Comparison of ENCODE assay signal across 9 cellular contexts in the genomic region with DNA sequence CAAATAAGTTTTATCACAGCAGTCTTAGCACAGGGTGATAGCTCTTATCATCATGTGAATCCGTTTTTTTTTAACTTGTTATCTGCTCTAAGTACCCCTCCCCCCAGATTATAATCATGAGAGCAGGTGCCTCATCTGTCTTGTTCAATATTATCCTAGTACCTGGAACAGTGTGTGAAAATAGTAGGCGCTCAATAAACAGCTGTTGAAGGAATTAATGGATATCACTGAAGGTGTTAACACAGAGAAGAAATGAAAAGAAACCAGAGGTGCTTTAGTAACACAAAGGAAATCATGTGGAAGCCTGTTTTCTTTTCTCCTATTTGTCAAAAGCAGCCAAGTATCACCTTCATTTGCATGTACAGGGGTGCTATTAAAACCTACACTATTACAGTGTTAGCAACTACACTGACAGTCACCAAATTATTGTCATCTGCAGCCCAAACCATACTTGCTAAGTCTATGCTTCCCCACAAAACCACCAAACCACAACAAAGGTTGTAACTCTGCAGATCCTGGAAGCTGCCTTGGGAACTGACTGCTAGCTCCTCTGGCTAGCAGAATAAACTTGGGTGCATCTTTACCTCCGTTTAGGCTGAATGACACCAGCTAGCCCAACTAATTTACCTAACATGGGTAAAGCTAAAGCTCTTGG. TPM values are rescaled to one million over a fixed set of nuclear protein-coding genes. Genes with fewer than 3 reads are reported as not detected.
DNase-seq lines count a peak whose midpoint lies in the region; ATAC-seq, FAIRE-seq and TF ChIP-seq lines count a peak whose summit lies in the region.
"Had no signal": no experiment of that assay in that cellular context is flagged by ENCODE, and none has a peak within 500 bp of the region (broad histone marks: within the 10 kb centered on the region; RNA-seq: fewer than 3 reads in every experiment).

No MANE protein-coding gene starts in this region.

- no peaks in the 10 kb centered on the region for H3K27me3 Mint-ChIP-seq in activated CD4-positive, alpha-beta T cell treated with anti-CD3 and anti-CD28 coated beads, Interleukin-2, amount 10 ng/mL, durations not matched to agents 24 days and 14 days
- peaks cover 7 to 12% (median 11%) of the 10 kb centered on the region in 3 donors for H3K27me3 Mint-ChIP-seq in immature natural killer cell (ENCODE audit: low read depth in 3 of 3)

- no peak overlapping the region for H3K14ac ChIP-seq in neuronal stem cell (ENCODE audit: low read length)

- H3K9me3 Mint-ChIP-seq in activated CD4-positive, alpha-beta T cell treated with anti-CD3 and anti-CD28 coated beads, Interleukin-2, amount 10 ng/mL, durations not matched to agents 24 days and 14 days: no peaks in the 10 kb centered on the region
- H3K9me3 Mint-ChIP-seq in immature natural killer cell: no peaks in the 10 kb centered on the region

- ATAC-seq in DND-41 (ENCODE audit: insufficient read depth, low read depth) (peak; percentile 84), HG03460 (IDR thresholded peaks at IDR 0.05; ENCODE audit: unreplicated experiment) (peak; percentile 18), HG02840 (IDR thresholded peaks at IDR 0.05; ENCODE audit: low FRiP score, unreplicated experiment) (no peak)

- no peak overlapping the region for H2AK5ac ChIP-seq in neuronal stem cell (ENCODE audit: low read depth, low read length)

- TF ChIP-seq CTCF in DND-41 (IDR thresholded peaks at IDR 0.05; ENCODE audit: borderline replicate concordance, extremely low read depth, low read length, poor library complexity, severe bottlenecking): no peak
- TF ChIP-seq CTCF in hepatocyte (IDR thresholded peaks at IDR 0.05; ENCODE audit: poor library complexity): no peak
- TF ChIP-seq CTCF in kidney (IDR thresholded peaks at IDR 0.05; ENCODE audit: borderline replicate concordance, extremely low read depth, insufficient read depth): no peak

- no peak overlapping the region for H3K23ac ChIP-seq in neuronal stem cell (ENCODE audit: low read depth, low read length, poor library complexity)

- H3K4me2 ChIP-seq in DND-41 (ENCODE audit: insufficient read depth, low read length) (peak overlapping the region; percentile 50), hepatocyte (no peak overlapping the region), neuronal stem cell (ENCODE audit: insufficient read depth, low read length, poor library complexity, severe bottlenecking) (no peak overlapping the region)

- no peak for FAIRE-seq in kidney (lab: Jason Lieb, UNC)

- H3K9ac ChIP-seq in DND-41 (ENCODE audit: low read depth, low read length) (peak overlapping the region; percentile 6; the same call in 1 of the 2 replicates), neuronal stem cell (ENCODE audit: low read depth, low read length, poor library complexity) (no peak overlapping the region), kidney (ENCODE audit: low read length in 2 of 2) (no peak overlapping the region)
- H3K9ac ChIP-seq: parathyroid adenoma had no signal

- no peaks in the 10 kb centered on the region for H3K9me2 ChIP-seq in hepatocyte (replicated peaks; ENCODE audit: insufficient read depth)

- peaks cover 57% of the 10 kb centered on the region for H3K4me1 Mint-ChIP-seq in activated CD4-positive, alpha-beta T cell treated with anti-CD3 and anti-CD28 coated beads, Interleukin-2, amount 10 ng/mL, durations not matched to agents 24 days and 14 days
- peaks cover 51 to 58% of the 10 kb centered on the region in 2 donors for H3K4me1 Mint-ChIP-seq in immature natural killer cell

- H3K27ac ChIP-seq in DND-41 (ENCODE audit: low read length): no peak overlapping the region
- no peak overlapping the region for H3K27ac ChIP-seq in hepatocyte
- H3K27ac ChIP-seq in neuronal stem cell (replicated peaks; ENCODE audit: low read length): no peak overlapping the region
- no peak overlapping the region for H3K27ac ChIP-seq in kidney (ENCODE audit: low read depth in 2 of 2, low read length in 2 of 2)
- H3K27ac ChIP-seq: parathyroid adenoma had no signal

- no peak overlapping the region for H2BK5ac ChIP-seq in neuronal stem cell (ENCODE audit: low read length)

- H3K27ac Mint-ChIP-seq in activated CD4-positive, alpha-beta T cell treated with anti-CD3 and anti-CD28 coated beads, Interleukin-2, amount 10 ng/mL, durations not matched to agents 24 days and 14 days: peak overlapping the region; percentile 22
- peak overlapping the region; percentile 80 to 99 (median 90) for H3K27ac Mint-ChIP-seq in immature natural killer cell

- peak overlapping the region; percentile 67 for H3K4me3 Mint-ChIP-seq in activated CD4-positive, alpha-beta T cell treated with anti-CD3 and anti-CD28 coated beads, Interleukin-2, amount 10 ng/mL, durations not matched to agents 24 days and 14 days
- H3K4me3 Mint-ChIP-seq in immature natural killer cell: peak overlapping the region; percentile 2 to 58 (median 21)

- H2BK120ac ChIP-seq in neuronal stem cell (ENCODE audit: low read depth, low read length): no peak overlapping the region

- H4K91ac ChIP-seq in neuronal stem cell (ENCODE audit: low read depth, low read length, poor library complexity): no peak overlapping the region

- H3K4me3 ChIP-seq in DND-41 (ENCODE audit: low read depth in 1 of 2, low read length in 2 of 2) (0 out of 4 replicates have a peak overlapping the region, but pooled peaks of 1 of the 2 experiments have one; percentile 13), hepatocyte (no peak overlapping the region), neuronal stem cell (ENCODE audit: low read length in 2 of 2) (no peak overlapping the region), kidney (ENCODE audit: low read length in 2 of 2) (peak overlapping the region in 1 of 2 donors; percentile 27)

- H3K4ac ChIP-seq in neuronal stem cell (ENCODE audit: low read length): no peak overlapping the region

- intact Hi-C loops in activated CD4-positive, alpha-beta T cell treated with anti-CD3 and anti-CD28 coated beads, Interleukin-2, amount 10 ng/mL, durations not matched to agents 24 days and 14 days (cut with micrococcal nuclease): loop anchor here (2.0 to 10.0 kb wide), 4 partner anchors 229 to 1691 kb away; a partner anchor contains a TSS
- intact Hi-C loops in kidney (cut with DNase I): no loop called here

- no peaks in the 10 kb centered on the region for H3K79me1 ChIP-seq in neuronal stem cell (ENCODE audit: low read depth, low read length)

- WGBS in hepatocyte (ENCODE audit: low lambda C conversion rate, missing lambda C conversion rate): 69% methylated on average over 3 of the region's 3 CpGs
- no CpG with 5 or more reads among the region's 3 CpGs for WGBS in neuronal stem cell (ENCODE audit: extremely low coverage in 2 of 2, insufficient read length in 2 of 2, insufficient replicate concordance in 1 of 2), 2 donors

- no peak overlapping the region for H2AFZ ChIP-seq in DND-41 (ENCODE audit: low read depth, low read length)
- no peak overlapping the region for H2AFZ ChIP-seq in hepatocyte
- no peak overlapping the region for H2AFZ ChIP-seq in neuronal stem cell (ENCODE audit: low read length)
- H2AFZ ChIP-seq: parathyroid adenoma had no signal

- H3K18ac ChIP-seq in neuronal stem cell (ENCODE audit: low read length): no peak overlapping the region

- H4K20me1 ChIP-seq in DND-41 (ENCODE audit: insufficient read depth, low read length) (peaks cover 32% of the 10 kb centered on the region), hepatocyte (ENCODE audit: insufficient read depth, poor library complexity, severe bottlenecking) (peaks cover 10% of the 10 kb centered on the region)

- H3K36me3 Mint-ChIP-seq in activated CD4-positive, alpha-beta T cell treated with anti-CD3 and anti-CD28 coated beads, Interleukin-2, amount 10 ng/mL, durations not matched to agents 24 days and 14 days (ENCODE audit: low read depth): peaks cover 34% of the 10 kb centered on the region
- peaks cover 11 to 23% (median 17%) of the 10 kb centered on the region in 3 donors for H3K36me3 Mint-ChIP-seq in immature natural killer cell

- DNase-seq in DND-41 (peak; percentile 83), immature natural killer cell (peak; percentile 58 to 61 (median 59)), hepatocyte (ENCODE audit: low spot score) (no peak), neuronal stem cell (ENCODE audit: low spot score) (no peak), kidney (no peak)
- peak; percentile 94 for DNase-seq in activated CD4-positive, alpha-beta T cell treated with anti-CD3 and anti-CD28 coated beads, Interleukin-2, amount 10 ng/mL, durations not matched to agents 24 days and 14 days

- H3K36me3 ChIP-seq in DND-41 (ENCODE audit: insufficient read depth, low read length) (peaks cover 25% of the 10 kb centered on the region), hepatocyte (replicated peaks; ENCODE audit: insufficient read depth, low read depth) (no peaks in the 10 kb centered on the region), neuronal stem cell (replicated peaks in 1 of 2; ENCODE audit: control insufficient read depth in 2 of 2, insufficient read depth in 2 of 2, low read length in 2 of 2) (peaks cover 14 to 39% of the 10 kb centered on the region in 2 donors), kidney (ENCODE audit: control insufficient read depth in 1 of 2, insufficient read depth in 2 of 2, low read length in 2 of 2) (peaks cover 21 to 23% of the 10 kb centered on the region in 2 donors)

- no peaks in the 10 kb centered on the region for H3K9me3 ChIP-seq in DND-41 (ENCODE audit: insufficient read depth, low read length, severe bottlenecking)
- H3K9me3 ChIP-seq in hepatocyte (ENCODE audit: low read depth): no peaks in the 10 kb centered on the region
- H3K9me3 ChIP-seq in neuronal stem cell (replicated peaks in 1 of 2; ENCODE audit: control insufficient read depth in 2 of 2, insufficient read depth in 1 of 2, low read depth in 1 of 2, low read length in 2 of 2): no peaks in the 10 kb centered on the region
- H3K9me3 ChIP-seq in kidney (ENCODE audit: control insufficient read depth in 1 of 2, low read length in 2 of 2): no peaks in the 10 kb centered on the region

- peaks cover 41% of the 10 kb centered on the region for H3K79me2 ChIP-seq in DND-41 (ENCODE audit: insufficient read depth, low read length)
- peaks cover 68% of the 10 kb centered on the region for H3K79me2 ChIP-seq in hepatocyte

- H2BK15ac ChIP-seq in neuronal stem cell (ENCODE audit: low read length): no peak overlapping the region

- H4K8ac ChIP-seq in neuronal stem cell (ENCODE audit: low read depth, low read length): no peak overlapping the region

- H3K27me3 ChIP-seq in DND-41 (ENCODE audit: insufficient read depth, low read length, poor library complexity): no peaks in the 10 kb centered on the region
- no peaks in the 10 kb centered on the region for H3K27me3 ChIP-seq in hepatocyte
- no peaks in the 10 kb centered on the region for H3K27me3 ChIP-seq in neuronal stem cell (ENCODE audit: control insufficient read depth in 3 of 3, insufficient read depth in 3 of 3, low read depth in 1 of 3, low read length in 3 of 3)

- H2BK12ac ChIP-seq in neuronal stem cell (ENCODE audit: low read length): no peak overlapping the region

- H3K4me1 ChIP-seq in DND-41 (ENCODE audit: insufficient read depth, low read length) (peaks cover 55% of the 10 kb centered on the region), hepatocyte (ENCODE audit: insufficient read depth) (peaks cover 9% of the 10 kb centered on the region), neuronal stem cell (ENCODE audit: control insufficient read depth in 2 of 2, insufficient read depth in 1 of 2, low read depth in 1 of 2, low read length in 2 of 2) (peaks cover 4 to 14% of the 10 kb centered on the region in 2 donors), kidney (ENCODE audit: control insufficient read depth in 1 of 2, insufficient read depth in 1 of 2, low read depth in 1 of 2, low read length in 2 of 2) (peaks cover 9 to 11% of the 10 kb centered on the region in 2 donors)

RNA-seq across cellular contexts. Expression of a gene that starts 2.9 kb away (rescaled TPM):
- total RNA-seq in activated CD4-positive, alpha-beta T cell treated with anti-CD3 and anti-CD28 coated beads, Interleukin-2, amount 10 ng/mL, durations not matched to agents 24 days and 14 days: 29.7 and 32.3 TPM in 2 replicates
- polyA plus RNA-seq in immature natural killer cell (10 to 100 TPM; 20.3 to 32.2 (median 22.6) TPM), hepatocyte (27.3 and 27.4 TPM in 2 replicates), kidney (ENCODE audit: insufficient read depth, low read depth, low replicate concordance) (15.9 TPM)
- total RNA-seq in hepatocyte (28.6 and 29.5 TPM in 2 replicates), kidney (44.4 TPM)
- polyA plus RNA-seq in neuronal stem cell (2013, experiment 1 of 2): 22.9 TPM
- polyA plus RNA-seq in neuronal stem cell (2013, experiment 2 of 2): 23.6 TPM

RNA-seq across cellular contexts. Expression of a gene that starts 3.1 kb away (rescaled TPM):
- 17.4 and 18.0 TPM in 2 replicates for total RNA-seq in activated CD4-positive, alpha-beta T cell treated with anti-CD3 and anti-CD28 coated beads, Interleukin-2, amount 10 ng/mL, durations not matched to agents 24 days and 14 days
- polyA plus RNA-seq in immature natural killer cell (10 to 100 TPM; 28.3 to 38.3 (median 31.5) TPM), hepatocyte (22.1 and 26.4 TPM in 2 replicates), kidney (ENCODE audit: insufficient read depth, low read depth, low replicate concordance) (30.2 TPM)
- total RNA-seq in hepatocyte (10.5 and 12.4 TPM in 2 replicates), kidney (11.9 TPM)
- 30.5 TPM for polyA plus RNA-seq in neuronal stem cell (2013, experiment 1 of 2)
- polyA plus RNA-seq in neuronal stem cell (2013, experiment 2 of 2): 31.6 TPM

RNA-seq across cellular contexts. Expression of a gene that starts 50.7 kb away (rescaled TPM):
- 38.7 and 39.4 TPM in 2 replicates for total RNA-seq in activated CD4-positive, alpha-beta T cell treated with anti-CD3 and anti-CD28 coated beads, Interleukin-2, amount 10 ng/mL, durations not matched to agents 24 days and 14 days
- 100 to 1,000 TPM in 1 of 3 donors, 10 to 100 TPM in 2; 78.3 to 117 (median 87.5) TPM for polyA plus RNA-seq in immature natural killer cell
- total RNA-seq in hepatocyte: 66.4 and 73.1 TPM in 2 replicates
- 52.7 and 59.4 TPM in 2 replicates for polyA plus RNA-seq in hepatocyte
- 17.2 TPM for polyA plus RNA-seq in neuronal stem cell (2013, experiment 1 of 2)
- 17.7 TPM for polyA plus RNA-seq in neuronal stem cell (2013, experiment 2 of 2)
- total RNA-seq in kidney: 86.5 TPM
- 27.6 TPM for polyA plus RNA-seq in kidney (ENCODE audit: insufficient read depth, low read depth, low replicate concordance)

RNA-seq across cellular contexts. Expression of a gene that starts 50.8 kb away (rescaled TPM):
- 27.7 and 29.6 TPM in 2 replicates for total RNA-seq in activated CD4-positive, alpha-beta T cell treated with anti-CD3 and anti-CD28 coated beads, Interleukin-2, amount 10 ng/mL, durations not matched to agents 24 days and 14 days
- polyA plus RNA-seq in immature natural killer cell (10 to 100 TPM in 2 of 3 donors, 1 to 10 TPM in 1; 9.6 to 23.2 (median 12.4) TPM), hepatocyte (21.8 and 22.8 TPM in 2 replicates), kidney (ENCODE audit: insufficient read depth, low read depth, low replicate concordance) (33.6 TPM)
- total RNA-seq in hepatocyte (14.6 and 15.2 TPM in 2 replicates), kidney (12.8 TPM)
- polyA plus RNA-seq in neuronal stem cell (2013, experiment 1 of 2): 11.8 TPM
- 11.6 TPM for polyA plus RNA-seq in neuronal stem cell (2013, experiment 2 of 2)

Comparison
In these comparisons a context has a peak if more than half of its experiments do, and no peak if none do; other contexts are left out.
1. DNase-seq: peak in DND-41 (single experiment), activated CD4-positive, alpha-beta T cell treated with anti-CD3 and anti-CD28 coated beads, Interleukin-2, amount 10 ng/mL, durations not matched to agents 24 days and 14 days (single experiment) and immature natural killer cell (3 of 3); none in hepatocyte (single experiment), neuronal stem cell (single experiment) and kidney (single experiment).